In the genomic region with DNA sequence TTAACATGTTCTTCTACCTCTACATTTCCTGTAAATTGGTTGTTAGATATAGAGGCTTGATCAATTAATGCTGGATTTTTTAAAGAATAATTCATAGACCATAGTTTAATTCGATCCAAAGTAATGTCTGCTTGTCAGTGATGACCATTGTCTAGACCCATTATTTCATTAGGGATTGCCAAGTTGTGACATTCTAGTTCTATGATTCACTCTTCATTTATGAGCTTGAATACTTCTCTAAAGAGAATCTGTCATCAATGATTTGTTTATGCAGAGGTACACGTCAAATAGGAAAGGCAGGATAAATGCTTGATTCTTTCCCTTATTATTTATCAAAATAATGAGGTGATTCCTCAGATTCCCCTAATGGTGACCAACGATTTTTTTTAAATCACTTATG, we compare ENCODE assay signal across 17 cellular contexts. TPM values are rescaled to one million over a fixed set of nuclear protein-coding genes. Genes with fewer than 3 reads are reported as not detected.
DNase-seq lines count a peak whose midpoint lies in the region; ATAC-seq and TF ChIP-seq lines count a peak whose summit lies in the region.
"Had no signal": no experiment of that assay in that cellular context is flagged by ENCODE, and none has a peak within 500 bp of the region (broad histone marks: within the 10 kb centered on the region; RNA-seq: fewer than 3 reads in every experiment).

No MANE protein-coding gene starts in this region.

- H3K27me3 ChIP-seq in RWPE2 (ENCODE audit: insufficient read depth, poor library complexity, severe bottlenecking): peaks cover 86% of the 10 kb centered on the region

- H3K4me3 ChIP-seq in RWPE2 (ENCODE audit: severe bottlenecking) (no peak overlapping the region), fibroblast of the aortic adventitia (ENCODE audit: low read depth, low read length) (no peak overlapping the region)
- H3K4me3 ChIP-seq: PC-9, SJSA1 had no signal

- H3K9me3 Mint-ChIP-seq in activated naive CD4-positive, alpha-beta T cell treated with anti-CD3 and anti-CD28 coated beads, Interleukin-2, amount 50 U/mL, for 24 hours: no peaks in the 10 kb centered on the region
- H3K9me3 Mint-ChIP-seq in type B pancreatic cell: no peaks in the 10 kb centered on the region

- no peak overlapping the region for H3K27ac Mint-ChIP-seq in activated naive CD4-positive, alpha-beta T cell treated with anti-CD3 and anti-CD28 coated beads, Interleukin-2, amount 50 U/mL, for 24 hours
- H3K27ac Mint-ChIP-seq in type B pancreatic cell: no peak overlapping the region

- no peak overlapping the region for H3K27ac ChIP-seq in RWPE2 (ENCODE audit: poor library complexity, severe bottlenecking)
- H3K27ac ChIP-seq: PC-9, SJSA1 had no signal

- TF ChIP-seq CTCF in RWPE2 (IDR thresholded peaks at IDR 0.05; ENCODE audit: poor library complexity, severe bottlenecking) (no peak), fibroblast of the aortic adventitia (IDR thresholded peaks at IDR 0.05; ENCODE audit: insufficient read depth, low read length) (no peak), type B pancreatic cell (conservative IDR thresholded peaks at IDR 0.05) (no peak)

- peak overlapping the region; percentile 1 for H3K4me3 Mint-ChIP-seq in activated naive CD4-positive, alpha-beta T cell treated with anti-CD3 and anti-CD28 coated beads, Interleukin-2, amount 50 U/mL, for 24 hours
- peak overlapping the region; percentile 23 for H3K4me3 Mint-ChIP-seq in type B pancreatic cell
- H3K4me3 Mint-ChIP-seq: CD4-positive, CD25-positive, alpha-beta regulatory T cell had no signal

- no peaks in the 10 kb centered on the region for H3K36me3 Mint-ChIP-seq in activated naive CD4-positive, alpha-beta T cell treated with anti-CD3 and anti-CD28 coated beads, Interleukin-2, amount 50 U/mL, for 24 hours
- H3K36me3 Mint-ChIP-seq in type B pancreatic cell: no peaks in the 10 kb centered on the region
- H3K36me3 Mint-ChIP-seq: CD4-positive, CD25-positive, alpha-beta regulatory T cell had no signal

- H3K4me1 Mint-ChIP-seq in activated naive CD4-positive, alpha-beta T cell treated with anti-CD3 and anti-CD28 coated beads, Interleukin-2, amount 50 U/mL, for 24 hours: peaks cover 22% of the 10 kb centered on the region
- H3K4me1 Mint-ChIP-seq in type B pancreatic cell (ENCODE audit: unreplicated experiment): peaks cover 42% of the 10 kb centered on the region

- no peaks in the 10 kb centered on the region for H3K4me1 ChIP-seq in RWPE2 (ENCODE audit: insufficient read depth, poor library complexity, severe bottlenecking)
- H3K4me1 ChIP-seq: BE2C had no signal

- ATAC-seq in RWPE2 (ENCODE audit: low read depth): 0 out of 3 replicates have a peak, but pooled peaks have one; percentile 10
- ATAC-seq in GM18868 (IDR thresholded peaks at IDR 0.05; ENCODE audit: unreplicated experiment): no peak

- no peaks in the 10 kb centered on the region for H3K9me3 ChIP-seq in RWPE2 (ENCODE audit: severe bottlenecking)
- H3K9me3 ChIP-seq: BE2C, Caco-2, SJSA1 had no signal

- H3K27me3 Mint-ChIP-seq in activated naive CD4-positive, alpha-beta T cell treated with anti-CD3 and anti-CD28 coated beads, Interleukin-2, amount 50 U/mL, for 24 hours: peaks cover 65% of the 10 kb centered on the region
- H3K27me3 Mint-ChIP-seq in type B pancreatic cell: peaks cover 65% of the 10 kb centered on the region

- no peaks in the 10 kb centered on the region for H3K36me3 ChIP-seq in RWPE2 (ENCODE audit: low read depth)
- H3K36me3 ChIP-seq: BE2C, SJSA1 had no signal

- DNase-seq in activated naive CD4-positive, alpha-beta T cell treated with Interleukin-2 at 50 U/mL for 16 hours: no peak
- DNase-seq in RWPE2 (ENCODE audit: low spot score) (no peak), fibroblast of the aortic adventitia (ENCODE audit: low read depth) (peak; percentile 43), type B pancreatic cell (ENCODE audit: extremely low spot score, unreplicated experiment) (no peak), NCI-H128 (lab: John Stamatoyannopoulos, UW; ENCODE audit: unreplicated experiment) (no peak)
- no peak for DNase-seq in stimulated activated CD4-positive, alpha-beta T cell treated with anti-CD3 and anti-CD28 coated beads, Interleukin-4, amount 100 ng/mL, for 4 hours
- DNase-seq: 8988T; BE2C; Caco-2; CD4-positive, CD25-positive, alpha-beta regulatory T cell; DMS153; NCI-H1694; NCI-H524 had no signal

RNA-seq across cellular contexts. Expression of a gene that starts 24.0 kb away (rescaled TPM):
- total RNA-seq in fibroblast of the aortic adventitia (ENCODE audit: low replicate concordance) (11.7 and 13.6 TPM in 2 replicates), type B pancreatic cell (ENCODE audit: low replicate concordance) (5.5 and 27.4 TPM in 2 replicates)

RNA-seq across cellular contexts. Expression of a gene that starts 41.0 kb away (rescaled TPM):
- 10.8 and 15.0 TPM in 2 replicates for total RNA-seq in fibroblast of the aortic adventitia (ENCODE audit: low replicate concordance)
- total RNA-seq in type B pancreatic cell (ENCODE audit: low replicate concordance): 13.2 and 27.4 TPM in 2 replicates

RNA-seq across cellular contexts. Expression of a gene that starts 56.5 kb away (rescaled TPM):
- total RNA-seq in fibroblast of the aortic adventitia (ENCODE audit: low replicate concordance) (1.3 and 3.3 TPM in 2 replicates), type B pancreatic cell (ENCODE audit: low replicate concordance) (not detected in 2 replicates)
- total RNA-seq: Caco-2, PC-9 had no signal
